ENCODE assay signal across 6 cellular contexts in genomic region chr6:95867205-95867604, GRCh38.
"Had no signal": no experiment of that assay in that cellular context is flagged by ENCODE, and none has a peak within 500 bp of the region (broad histone marks: within the 10 kb centered on the region; RNA-seq: fewer than 3 reads in every experiment).

No MANE protein-coding gene starts in this region.

- H3K9ac ChIP-seq: KMS-11 had no signal

- H3K4me3 ChIP-seq: K562 had no signal

- DNase-seq: IMR-90, KG1 had no signal

- H3K27ac ChIP-seq: HL-60, KMS-11 had no signal

- H3K4me2 ChIP-seq: KMS-11 had no signal

- FAIRE-seq: HTR-8/SVneo, K562 had no signal

- ATAC-seq: K562 had no signal
